In the genomic region with DNA sequence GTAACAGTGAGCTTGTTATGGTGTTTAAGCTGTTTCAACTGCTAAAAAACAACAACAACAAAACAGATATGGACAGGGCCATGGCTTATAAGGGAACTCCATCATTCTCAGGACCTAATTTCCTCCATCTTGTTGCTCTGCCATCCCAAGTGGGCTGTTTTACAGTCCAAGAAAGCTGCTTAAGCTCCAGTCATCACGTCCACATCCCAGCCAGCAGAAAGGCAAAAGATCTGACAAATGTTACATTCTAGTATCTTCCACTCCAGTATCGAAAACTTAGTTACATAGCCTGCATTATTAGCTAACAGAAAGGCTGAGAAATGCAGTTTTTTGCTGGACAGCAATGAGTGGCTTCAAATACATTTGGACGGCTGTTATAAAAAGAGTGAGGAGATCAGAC, we compare ENCODE assay signal across 20 cellular contexts. TPM values are rescaled to one million over a fixed set of nuclear protein-coding genes. Genes with fewer than 3 reads are reported as not detected.
"Had no signal": no experiment of that assay in that cellular context is flagged by ENCODE, and none has a peak within 500 bp of the region (broad histone marks: within the 10 kb centered on the region; RNA-seq: fewer than 3 reads in every experiment).

No MANE protein-coding gene starts in this region.

- H3K4me2 ChIP-seq: KMS-11 had no signal

- DNase-seq: IMR-90, Kasumi-1, MM.1S, NCI-H1092 treated with DMSO at 0.1 percent for 48 hours, NCI-H1436, NCI-H187 treated with DMSO at 0.1 percent for 48 hours, NCI-H2029 treated with DMSO at 0.1 percent for 48 hours, NCI-H2171 treated with DMSO at 0.1 percent for 48 hours, NCI-H345, NCI-H446 treated with DMSO at 0.1 percent for 48 hours, NCI-H510A treated with DMSO at 0.1 percent for 48 hours, NCI-H526, NCI-H82, Right ventricle myocardium superior, RPMI8226, SIG-M5 had no signal

- H3K27me3 ChIP-seq: SJSA1 had no signal

- H3K9ac ChIP-seq: KMS-11 had no signal

- H3K9me3 ChIP-seq: SJSA1 had no signal

- H3K36me3 ChIP-seq: SJSA1 had no signal

- H3K27ac ChIP-seq: KMS-11, SJSA1, SK-N-MC had no signal

- ATAC-seq: HepG2 had no signal

- H3K4me3 ChIP-seq: SJSA1, SK-N-MC had no signal

RNA-seq across cellular contexts. Expression of a gene that starts 23.0 kb away (rescaled TPM):
- total RNA-seq: HepG2 had no signal
- polyA plus RNA-seq: HepG2 had no signal
